In genomic region chr11:82458147-82458546, GRCh38 we compare ENCODE assay signal across 3 cellular contexts.
"Had no signal": no experiment of that assay in that cellular context is flagged by ENCODE, and none has a peak within 500 bp of the region (broad histone marks: within the 10 kb centered on the region; RNA-seq: fewer than 3 reads in every experiment).

No MANE protein-coding gene starts in this region.

- H3K4me3 ChIP-seq: GM12878 had no signal

- DNase-seq: GDM1, GF-D8 had no signal
